ENCODE assay signal across 16 cellular contexts in the genomic region with DNA sequence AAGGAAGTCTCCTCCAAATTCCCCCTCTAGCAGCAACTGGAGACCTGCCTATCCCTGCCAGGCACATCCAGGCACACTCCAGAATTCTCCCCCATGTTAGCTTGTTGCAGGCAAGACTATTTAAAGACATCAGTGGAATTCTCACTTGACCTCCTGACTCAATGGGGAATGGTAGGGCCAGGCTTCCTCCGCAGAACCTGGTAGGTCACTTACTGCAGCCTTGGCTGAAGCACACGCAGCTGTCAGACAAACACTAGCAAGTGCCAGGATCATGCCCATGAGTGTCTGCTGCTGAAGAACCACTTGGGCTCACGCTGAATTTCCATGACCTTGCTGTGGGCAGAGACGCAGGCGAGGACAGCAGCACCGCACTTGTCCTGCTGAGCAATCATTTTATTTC. TPM values are rescaled to one million over a fixed set of nuclear protein-coding genes. Genes with fewer than 3 reads are reported as not detected.
"Had no signal": no experiment of that assay in that cellular context is flagged by ENCODE, and none has a peak within 500 bp of the region (broad histone marks: within the 10 kb centered on the region; RNA-seq: fewer than 3 reads in every experiment).

No MANE protein-coding gene starts in this region.

- DNase-seq: activated CD4-positive, alpha-beta memory T cell treated with anti-CD3 and anti-CD28 coated beads for 36 hours; activated CD4-positive, alpha-beta T cell treated with anti-CD3 and anti-CD28 coated beads for 1 hour; activated CD8-positive, alpha-beta memory T cell treated with anti-CD3 and anti-CD28 coated beads, Interleukin-2, amount 50 U/mL, for 4 hours; midbrain; naive B cell; stimulated activated CD4-positive, alpha-beta T cell treated with anti-CD3 and anti-CD28 coated beads, Interleukin-4, amount 100 ng/mL, for 1 hour; stimulated activated naive CD8-positive, alpha-beta T cell treated with anti-CD3 and anti-CD28 coated beads, Interleukin-15, amount 100 ng/mL, for 72 hours; T-helper 9 cell; uterus had no signal

- H3K4me3 ChIP-seq: ascending aorta, esophagus muscularis mucosa, thoracic aorta, uterus had no signal

- H3K27me3 ChIP-seq: ascending aorta, uterus had no signal

- H3K27ac ChIP-seq: ascending aorta, esophagus muscularis mucosa, thoracic aorta, uterus had no signal

- ATAC-seq: sciatic nerve; stimulated activated naive CD8-positive, alpha-beta T cell treated with anti-CD3 and anti-CD28 coated beads, Interleukin-15, amount 100 ng/mL, for 72 hours had no signal

- H3K4me1 ChIP-seq: ascending aorta, uterus had no signal

- H3K9me3 ChIP-seq: ascending aorta, esophagus muscularis mucosa, thoracic aorta, uterus had no signal

- H3K36me3 ChIP-seq: ascending aorta, esophagus muscularis mucosa, thoracic aorta, uterus had no signal

RNA-seq across cellular contexts. Expression of a gene that starts 3.2 kb away (rescaled TPM):
- total RNA-seq: activated CD4-positive, alpha-beta memory T cell treated with anti-CD3 and anti-CD28 coated beads for 36 hours; ascending aorta; esophagus muscularis mucosa; fibroblast of villous mesenchyme; liver; posterior vena cava; sciatic nerve; thoracic aorta; uterus had no signal
- polyA plus RNA-seq: liver had no signal
